11 cellular contexts compared by ENCODE assay signal in the genomic region with DNA sequence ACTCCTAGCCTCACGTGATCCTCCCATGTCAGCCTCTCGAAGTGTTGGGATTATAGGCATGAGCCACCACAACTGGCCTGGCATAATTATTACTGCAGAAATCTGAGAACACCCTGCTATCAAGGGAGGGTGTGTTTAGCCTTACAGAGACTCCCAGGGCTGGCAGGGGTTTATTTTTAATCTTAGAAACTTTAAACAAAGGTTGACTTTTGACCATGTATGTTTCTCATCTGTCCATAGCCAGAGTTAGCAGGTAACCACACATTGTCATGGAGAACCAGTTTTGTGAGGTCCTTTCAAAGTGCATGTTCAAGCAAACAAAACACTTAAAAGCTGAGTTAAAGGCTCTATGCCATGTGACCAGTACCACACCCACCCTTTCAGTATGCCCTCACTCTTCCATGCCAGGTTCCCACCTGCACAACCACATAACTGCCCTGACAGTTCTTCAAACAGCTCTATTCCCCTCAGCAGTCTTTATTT. TPM values are rescaled to one million over a fixed set of nuclear protein-coding genes. Genes with fewer than 3 reads are reported as not detected.
DNase-seq lines count a peak whose midpoint lies in the region; ATAC-seq and TF ChIP-seq lines count a peak whose summit lies in the region.
"Had no signal": no experiment of that assay in that cellular context is flagged by ENCODE, and none has a peak within 500 bp of the region (broad histone marks: within the 10 kb centered on the region; RNA-seq: fewer than 3 reads in every experiment).

No MANE protein-coding gene starts in this region.

- in situ Hi-C loops in ACHN (cut with HindIII; ENCODE audit: low pct_ligation_motif_present, low pct_unique_long_range_greater_than_20kb, low sequenced_read_pairs), result no loop called here

- peaks cover 73% of the 10 kb centered on the region for H3K4me1 Mint-ChIP-seq in activated CD4-positive, alpha-beta T cell treated with anti-CD3 and anti-CD28 coated beads, Interleukin-2, amount 10 ng/mL, durations not matched to agents 7 days and 5 days

- 40% methylated on average over 2 of the region's 2 CpGs for WGBS in smooth muscle cell (ENCODE audit: low lambda C conversion rate)

- peaks cover 7% of the 10 kb centered on the region for H3K9me3 Mint-ChIP-seq in activated CD4-positive, alpha-beta T cell treated with anti-CD3 and anti-CD28 coated beads, Interleukin-2, amount 10 ng/mL, durations not matched to agents 7 days and 5 days
- H3K9me3 Mint-ChIP-seq: mesothelial cell of epicardium had no signal

- CTCF ChIA-PET in activated CD4-positive, alpha-beta T cell treated with anti-CD3 and anti-CD28 coated beads, Interleukin-2, amount 10 ng/mL, durations not matched to agents 7 days and 5 days (lab: Charles Lee), result no interaction called here

- DNase-seq in activated CD4-positive, alpha-beta T cell treated with anti-CD3 and anti-CD28 coated beads, Interleukin-2, amount 10 ng/mL, durations not matched to agents 7 days and 5 days, result no peak
- DNase-seq in activated CD4-positive, alpha-beta T cell treated with anti-CD3 and anti-CD28 coated beads, Interleukin-2, amount 50 U/mL, for 1 hour, result no peak
- peak; percentile 25 for DNase-seq in NCI-H2107 (lab: John Stamatoyannopoulos, UW)
- DNase-seq in epithelial cell of esophagus (ENCODE audit: low read depth), result peak; percentile 79
- no peak for DNase-seq in smooth muscle cell (lab: John Stamatoyannopoulos, UW; ENCODE audit: unreplicated experiment)
- DNase-seq in amniotic stem cell (lab: John Stamatoyannopoulos, UW), result no peak
- DNase-seq in ACHN, result no peak
- DNase-seq: foreskin melanocyte, NCI-H187 treated with DMSO at 0.1 percent for 48 hours had no signal

- POLR2A ChIA-PET in activated CD4-positive, alpha-beta T cell treated with anti-CD3 and anti-CD28 coated beads, Interleukin-2, amount 10 ng/mL, durations not matched to agents 7 days and 5 days (lab: Charles Lee), result no interaction called here

- H3K36me3 Mint-ChIP-seq in activated CD4-positive, alpha-beta T cell treated with anti-CD3 and anti-CD28 coated beads, Interleukin-2, amount 10 ng/mL, durations not matched to agents 7 days and 5 days (ENCODE audit: low read depth), result peaks cover 57% of the 10 kb centered on the region

- H2AFZ ChIP-seq in smooth muscle cell (ENCODE audit: low read depth), result no peak overlapping the region

- H3K9ac ChIP-seq in smooth muscle cell (ENCODE audit: low read depth), result no peak overlapping the region

- no peaks in the 10 kb centered on the region for H3K36me3 ChIP-seq in smooth muscle cell (ENCODE audit: low read depth)

- no peaks in the 10 kb centered on the region for H3K27me3 Mint-ChIP-seq in activated CD4-positive, alpha-beta T cell treated with anti-CD3 and anti-CD28 coated beads, Interleukin-2, amount 10 ng/mL, durations not matched to agents 7 days and 5 days

- H3K27me3 ChIP-seq in smooth muscle cell (ENCODE audit: low read depth), result no peaks in the 10 kb centered on the region

- H3K4me3 Mint-ChIP-seq in activated CD4-positive, alpha-beta T cell treated with anti-CD3 and anti-CD28 coated beads, Interleukin-2, amount 10 ng/mL, durations not matched to agents 7 days and 5 days, result no peak overlapping the region
- H3K4me3 Mint-ChIP-seq: mesothelial cell of epicardium had no signal

- H3K27ac ChIP-seq in smooth muscle cell (ENCODE audit: low read depth), result peak overlapping the region; percentile 66

- no peaks in the 10 kb centered on the region for H3K4me1 ChIP-seq in smooth muscle cell (ENCODE audit: low read depth)

- no peak for ATAC-seq in HG02938 (IDR thresholded peaks at IDR 0.05; ENCODE audit: unreplicated experiment)

- no peaks in the 10 kb centered on the region for H3F3A ChIP-seq in smooth muscle cell (ENCODE audit: low read depth)

- peaks cover 100% of the 10 kb centered on the region for H4K20me1 ChIP-seq in smooth muscle cell (ENCODE audit: low read depth)

- TF ChIP-seq CTCF in epithelial cell of esophagus (IDR thresholded peaks at IDR 0.05; ENCODE audit: insufficient read depth, low read depth, low read length, missing control alignments), result no peak
- no peak for TF ChIP-seq CTCF in smooth muscle cell (IDR thresholded peaks at IDR 0.05; ENCODE audit: borderline replicate concordance, insufficient read depth, poor library complexity, severe bottlenecking)

- peak overlapping the region; percentile 80 for H3K27ac Mint-ChIP-seq in activated CD4-positive, alpha-beta T cell treated with anti-CD3 and anti-CD28 coated beads, Interleukin-2, amount 10 ng/mL, durations not matched to agents 7 days and 5 days
- H3K27ac Mint-ChIP-seq: mesothelial cell of epicardium had no signal

- H3K79me2 ChIP-seq in smooth muscle cell (ENCODE audit: low read depth), result peaks cover 99% of the 10 kb centered on the region

- no peak overlapping the region for H3K4me3 ChIP-seq in epithelial cell of esophagus (ENCODE audit: low read length)
- H3K4me3 ChIP-seq in smooth muscle cell, result no peak overlapping the region

- no peaks in the 10 kb centered on the region for H3K9me3 ChIP-seq in smooth muscle cell (replicated peaks; ENCODE audit: low read depth)

- H3K4me2 ChIP-seq in smooth muscle cell, result peak overlapping the region; percentile 38

RNA-seq across cellular contexts. Expression of a gene that starts 11.1 kb away (rescaled TPM):
- 10 to 100 TPM; 30.9 to 40.8 TPM for total RNA-seq in activated CD4-positive, alpha-beta T cell treated with anti-CD3 and anti-CD28 coated beads, Interleukin-2, amount 10 ng/mL, durations not matched to agents 7 days and 5 days
- total RNA-seq in smooth muscle cell, result 38.1 and 43.9 TPM in 2 replicates
- 44.9 and 45.8 TPM in 2 replicates for polyA plus RNA-seq in smooth muscle cell

RNA-seq across cellular contexts. Expression of a gene that starts 48.1 kb away (rescaled TPM):
- under 1 TPM; 0.50 to 0.81 TPM for total RNA-seq in activated CD4-positive, alpha-beta T cell treated with anti-CD3 and anti-CD28 coated beads, Interleukin-2, amount 10 ng/mL, durations not matched to agents 7 days and 5 days
- total RNA-seq in smooth muscle cell, result not detected in 2 replicates
- 0.38 TPM in 1 of 2 replicates, not detected in the other for polyA plus RNA-seq in smooth muscle cell

Comparison
In these comparisons a context has a peak if more than half of its experiments do, and no peak if none do; other contexts are left out.
1. DNase-seq: peak in NCI-H2107 (single experiment) and epithelial cell of esophagus (single experiment); none in activated CD4-positive, alpha-beta T cell treated with anti-CD3 and anti-CD28 coated beads, Interleukin-2, amount 10 ng/mL, durations not matched to agents 7 days and 5 days (single experiment), activated CD4-positive, alpha-beta T cell treated with anti-CD3 and anti-CD28 coated beads, Interleukin-2, amount 50 U/mL, for 1 hour (single experiment), smooth muscle cell (single experiment), amniotic stem cell (single experiment) and ACHN (single experiment).